ENCODE assay signal across 21 cellular contexts in the genomic region with DNA sequence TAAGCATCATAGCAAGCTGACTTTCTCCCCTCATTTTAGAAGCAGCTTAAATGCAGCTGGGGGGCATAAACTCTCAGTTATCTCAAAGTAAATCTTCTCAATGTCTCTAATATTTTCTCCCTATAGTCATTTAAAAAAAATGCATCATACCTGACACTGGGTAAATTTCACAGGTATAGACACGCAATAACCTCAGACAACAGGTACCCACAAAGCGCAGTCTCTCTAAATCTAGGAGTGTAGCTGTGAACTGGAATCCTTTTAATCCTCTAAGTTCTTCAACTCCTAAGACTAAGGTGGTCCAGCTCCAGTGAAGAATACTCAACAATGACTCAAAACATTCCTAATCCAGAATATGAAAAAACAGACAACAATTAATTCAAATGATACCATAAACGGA.
"Had no signal": no experiment of that assay in that cellular context is flagged by ENCODE, and none has a peak within 500 bp of the region (broad histone marks: within the 10 kb centered on the region; RNA-seq: fewer than 3 reads in every experiment).

No MANE protein-coding gene starts in this region.

- H3K9me3 ChIP-seq: adrenal gland, ascending aorta, lower lobe of right lung, prostate gland, spleen, tibial artery had no signal

- H3K27ac Mint-ChIP-seq: activated naive CD4-positive, alpha-beta T cell treated with anti-CD3 and anti-CD28 coated beads, Interleukin-2, amount 10 ng/mL, durations not matched to agents 7 days and 5 days; activated T-cell treated with anti-CD3 and anti-CD28 coated beads, Interleukin-2, amount 50 U/mL, for 72 hours; neural progenitor cell; T-helper 2 cell treated with Interferon-gamma antibody and Interleukin-4, amounts not matched to agents 5 μg/mL and 100 μg/mL, for 36 hours had no signal

- H3K27ac ChIP-seq: adrenal gland, ascending aorta, lower lobe of right lung, neural progenitor cell, prostate gland, tibial artery, VCaP had no signal

- H3K36me3 ChIP-seq: prostate gland had no signal

- H3K4me3 ChIP-seq: adrenal gland, ascending aorta, lower lobe of right lung, neural progenitor cell, prostate gland, spleen, tibial artery had no signal

- H3K4me1 Mint-ChIP-seq: neural progenitor cell had no signal

- H3K4me1 ChIP-seq: adrenal gland, ascending aorta, lower lobe of right lung, neural progenitor cell, prostate gland, tibial artery had no signal

- H3K9ac ChIP-seq: neural progenitor cell had no signal

- H3K4me3 Mint-ChIP-seq: activated naive CD4-positive, alpha-beta T cell treated with anti-CD3 and anti-CD28 coated beads, Interleukin-2, amount 10 ng/mL, durations not matched to agents 7 days and 5 days; activated T-cell treated with anti-CD3 and anti-CD28 coated beads, Interleukin-2, amount 50 U/mL, for 72 hours; central memory CD8-positive, alpha-beta T cell; naive thymus-derived CD8-positive, alpha-beta T cell; neural progenitor cell; T-cell; T-helper 2 cell treated with Interferon-gamma antibody and Interleukin-4, amounts not matched to agents 5 μg/mL and 100 μg/mL, for 36 hours had no signal

- H3K27me3 Mint-ChIP-seq: activated naive CD4-positive, alpha-beta T cell treated with anti-CD3 and anti-CD28 coated beads, Interleukin-2, amount 10 ng/mL, durations not matched to agents 7 days and 5 days; central memory CD8-positive, alpha-beta T cell; naive thymus-derived CD8-positive, alpha-beta T cell; T-cell had no signal

- ATAC-seq: activated T-cell treated with anti-CD3 and anti-CD28 coated beads, Interleukin-2, amount 50 U/mL, for 72 hours; left lobe of liver; lower lobe of right lung; naive thymus-derived CD8-positive, alpha-beta T cell; stimulated activated naive CD8-positive, alpha-beta T cell treated with anti-CD3 and anti-CD28 coated beads, Interleukin-15, Interleukin-2, amounts not matched to agents 100 U/mL and 50 U/mL, for 24 hours; T-cell had no signal

- H3K9me3 Mint-ChIP-seq: activated naive CD4-positive, alpha-beta T cell treated with anti-CD3 and anti-CD28 coated beads, Interleukin-2, amount 10 ng/mL, durations not matched to agents 7 days and 5 days; activated T-cell treated with anti-CD3 and anti-CD28 coated beads, Interleukin-2, amount 50 U/mL, for 72 hours; central memory CD8-positive, alpha-beta T cell; naive thymus-derived CD8-positive, alpha-beta T cell; neural progenitor cell; T-cell; T-helper 2 cell treated with Interferon-gamma antibody and Interleukin-4, amounts not matched to agents 5 μg/mL and 100 μg/mL, for 36 hours had no signal

- H3K27me3 ChIP-seq: adrenal gland, ascending aorta, neural progenitor cell, spleen, tibial artery had no signal

- DNase-seq: activated CD4-positive, alpha-beta T cell treated with anti-CD3 and anti-CD28 coated beads, Interleukin-2, amount 50 U/mL, for 48 hours; activated CD4-positive, CD25-positive, alpha-beta regulatory T cell treated with anti-CD3 and anti-CD28 coated beads, Interleukin-2, amount 50 U/mL, for 72 hours; activated effector memory CD4-positive, alpha-beta T cell treated with anti-CD3 and anti-CD28 coated beads, Interleukin-2, amount 50 U/mL, for 16 hours; activated naive CD4-positive, alpha-beta T cell treated with anti-CD3 and anti-CD28 coated beads, Interleukin-2, amount 10 ng/mL, durations not matched to agents 7 days and 5 days; activated T-cell treated with anti-CD3 and anti-CD28 coated beads, Interleukin-2, amount 50 U/mL, for 72 hours; adrenal gland; kidney; lower lobe of right lung; naive thymus-derived CD8-positive, alpha-beta T cell; spleen; stimulated activated CD4-positive, alpha-beta T cell treated with anti-CD3 and anti-CD28 coated beads, Interleukin-4, amount 100 ng/mL, for 1 hour; stimulated activated naive CD8-positive, alpha-beta T cell treated with anti-CD3 and anti-CD28 coated beads, Interleukin-15, Interleukin-2, amounts not matched to agents 100 U/mL and 50 U/mL, for 24 hours; T-cell; tibial artery had no signal

- H2AFZ ChIP-seq: neural progenitor cell had no signal

- H3K4me2 ChIP-seq: neural progenitor cell had no signal
